1 cellular context compared by ENCODE assay signal in genomic region chr3:49552087-49552486, GRCh38.
TF ChIP-seq lines count a peak whose summit lies in the region.

No MANE protein-coding gene starts in this region.

TF ChIP-seq in HepG2, 621 proteins besides CTCF, POLR2A, EP300 and RAD21:
- no peak for TF ChIP-seq ZNF687 (CRISPR knock-in tag; IDR thresholded peaks at IDR 0.05)
- TF ChIP-seq SNRNP70 (IDR thresholded peaks at IDR 0.05; ENCODE audit: low read depth, low read length), result no peak
- TF ChIP-seq ZC3H13 (CRISPR knock-in tag; IDR thresholded peaks at IDR 0.05), result no peak
- TF ChIP-seq ZNF547 (CRISPR knock-in tag; IDR thresholded peaks at IDR 0.05), result no peak
